In genomic region chr2:166775176-166775575, GRCh38 we compare ENCODE assay signal across 25 cellular contexts.
A peak's percentile ranks its signal among the peaks of the same experiment; 100 is the strongest.
DNase-seq lines count a peak whose midpoint lies in the region; ATAC-seq, FAIRE-seq and TF ChIP-seq lines count a peak whose summit lies in the region.
"Had no signal": no experiment of that assay in that cellular context is flagged by ENCODE, and none has a peak within 500 bp of the region (broad histone marks: within the 10 kb centered on the region; RNA-seq: fewer than 3 reads in every experiment).

No MANE protein-coding gene starts in this region.

- no peaks in the 10 kb centered on the region for H3K36me3 ChIP-seq in K562 (ENCODE audit: control insufficient read depth, insufficient read depth, low read length)

- H3K4me1 ChIP-seq in K562 (replicated peaks in 1 of 2; ENCODE audit: control insufficient read depth in 2 of 2, insufficient read depth in 2 of 2, low read length in 2 of 2), result no peaks in the 10 kb centered on the region
- H3K4me1 ChIP-seq: Caco-2 had no signal

- H3K4me3 ChIP-seq in K562, result no peak overlapping the region
- H3K4me3 ChIP-seq: GM23338 had no signal

- in situ Hi-C loops in K562 (cut with MboI), result no loop called here

- no peak overlapping the region for H3K9ac ChIP-seq in K562 (ENCODE audit: insufficient read depth in 1 of 2, low read depth in 2 of 2, low read length in 2 of 2)

- ATAC-seq in K562, result no peak
- ATAC-seq: GM23338, HCT116 had no signal

- no peaks in the 10 kb centered on the region for H4K20me1 ChIP-seq in K562 (replicated peaks; ENCODE audit: control insufficient read depth, insufficient read depth, low read length)

- 5% methylated on average over 1 of the region's 1 CpG for WGBS in K562 (ENCODE audit: insufficient coverage, low coverage, missing lambda C conversion rate)

- intact Hi-C loops in K562 (cut with micrococcal nuclease), result no loop called here

- TF ChIP-seq RAD21 in K562 (CRISPR knock-in tag; conservative IDR thresholded peaks at IDR 0.05 in 1 of 2, IDR thresholded peaks at IDR 0.05 in 1 of 2), result no peak

- TF ChIP-seq CTCF in D721Med (IDR thresholded peaks at IDR 0.05; ENCODE audit: insufficient read depth, missing control alignments), result no peak
- TF ChIP-seq CTCF in K562 (IDR thresholded peaks at IDR 0.05 in 2 of 3, conservative IDR thresholded peaks at IDR 0.05 in 1 of 3; ENCODE audit: insufficient read depth in 2 of 3, low read depth in 1 of 3, low read length in 3 of 3), result no peak
- no peak for TF ChIP-seq CTCF in GM20000 (IDR thresholded peaks at IDR 0.05; ENCODE audit: extremely low read depth, missing control alignments)

- no peaks in the 10 kb centered on the region for H3K27me3 ChIP-seq in K562 (ENCODE audit: control insufficient read depth in 2 of 2, insufficient read depth in 2 of 2, low read length in 2 of 2)

- no peaks in the 10 kb centered on the region for H3K79me2 ChIP-seq in K562 (ENCODE audit: control insufficient read depth, insufficient read depth, low read length)

- TF ChIP-seq POLR2A in K562 (conservative IDR thresholded peaks at IDR 0.05), result no peak

- no peak for TF ChIP-seq EP300 in K562 (IDR thresholded peaks at IDR 0.05; ENCODE audit: low read length)

- H2AFZ ChIP-seq in K562 (ENCODE audit: low read depth, low read length), result no peak overlapping the region
- H2AFZ ChIP-seq: GM23338 had no signal

- POLR2A ChIA-PET in K562 (lab: Yijun Ruan, JAX), result no interaction called here

- no peak overlapping the region for H3K27ac ChIP-seq in K562 (ENCODE audit: extremely low read depth, low read depth, low read length)
- H3K27ac ChIP-seq: C4-2B, HL-60 had no signal

- FAIRE-seq in D721Med (lab: Jason Lieb, UNC), result peak; percentile 38
- no peak for FAIRE-seq in K562 (lab: Jason Lieb, UNC)
- FAIRE-seq in frontal cortex (lab: Jason Lieb, UNC), result peak; percentile 33
- FAIRE-seq: A204.1, G401.6, GM12891 had no signal

- DNase-seq in D721Med (ENCODE audit: insufficient read length, low spot score) (no peak), MV-4-11 (lab: John Stamatoyannopoulos, UW) (peak; percentile 59), K562 (ENCODE audit: extremely low read depth in 1 of 4, low spot score in 3 of 4) (no peak), frontal cortex (ENCODE audit: low spot score in 2 of 2) (no peak), DMS 273 (lab: John Stamatoyannopoulos, UW; ENCODE audit: unreplicated experiment) (no peak), GM20000 (ENCODE audit: low spot score) (no peak)
- no peak for DNase-seq in stimulated activated CD4-positive, alpha-beta T cell treated with anti-CD3 and anti-CD28 coated beads, Interleukin-2, amount 100 ng/mL, for 48 hours
- DNase-seq: ACHN; AML-193; Caco-2; CD4-positive, alpha-beta T cell; DMS53; DND-41; EL; H7; HFFc6; IMR-90; KBM-7 had no signal

- CTCF ChIA-PET in K562 (lab: Yijun Ruan, JAX; ENCODE audit: low intra/inter-chr PET ratio), result no interaction called here

- no peaks in the 10 kb centered on the region for H3K9me1 ChIP-seq in K562 (ENCODE audit: control insufficient read depth, insufficient read depth, low read length)

- H3K4me2 ChIP-seq in K562 (ENCODE audit: insufficient read depth, low read length), result no peak overlapping the region
- H3K4me2 ChIP-seq: GM23338 had no signal

- no peaks in the 10 kb centered on the region for H3K9me3 ChIP-seq in K562 (replicated peaks; ENCODE audit: control insufficient read depth, insufficient read depth, low read depth, low read length)
- H3K9me3 ChIP-seq: Caco-2 had no signal

- BruUV-seq in K562 (replicated peaks; lab: Mats Ljungman, UMichigan), result no TSS peak

TF ChIP-seq in K562, 482 proteins besides CTCF, POLR2A, EP300 and RAD21:
- TF ChIP-seq ZNF592 (IDR thresholded peaks at IDR 0.05), result no peak
- peak; percentile 40; the same call in 1 of the 2 replicates for TF ChIP-seq ZNF316 (IDR thresholded peaks at IDR 0.05)
